In genomic region chr10:29652192-29652591, GRCh38 we compare ENCODE assay signal across 27 cellular contexts.
"Had no signal": no experiment of that assay in that cellular context is flagged by ENCODE, and none has a peak within 500 bp of the region (broad histone marks: within the 10 kb centered on the region; RNA-seq: fewer than 3 reads in every experiment).

No MANE protein-coding gene starts in this region.

- H3K27ac ChIP-seq: breast epithelium, cardiac muscle cell, colonic mucosa, esophagus squamous epithelium had no signal

- ATAC-seq: activated CD4-positive, alpha-beta T cell treated with anti-CD3 and anti-CD28 coated beads for 36 hours; activated naive CD4-positive, alpha-beta T cell treated with anti-CD3 and anti-CD28 coated beads, Interleukin-2, amount 50 U/mL, for 72 hours; activated T-cell treated with anti-CD3 and anti-CD28 coated beads, Interleukin-2, amount 50 U/mL, for 72 hours had no signal

- H3K27ac Mint-ChIP-seq: activated CD4-positive, alpha-beta memory T cell treated with anti-CD3 and anti-CD28 coated beads, Interleukin-2, amount 10 ng/mL, durations not matched to agents 7 days and 5 days; activated CD4-positive, alpha-beta T cell treated with anti-CD3 and anti-CD28 coated beads for 36 hours; activated CD4-positive, alpha-beta T cell treated with anti-CD3 and anti-CD28 coated beads, Interleukin-2, amount 10 ng/mL, durations not matched to agents 7 days and 5 days; activated naive CD4-positive, alpha-beta T cell treated with anti-CD3 and anti-CD28 coated beads, Interleukin-2, amount 10 ng/mL, durations not matched to agents 7 days and 5 days; activated naive CD4-positive, alpha-beta T cell treated with anti-CD3 and anti-CD28 coated beads, Interleukin-2, amount 50 U/mL, for 72 hours; activated naive CD8-positive, alpha-beta T cell treated with anti-CD3 and anti-CD28 coated beads, Interleukin-2, amount 10 ng/mL, durations not matched to agents 7 days and 5 days; activated T-cell treated with anti-CD3 and anti-CD28 coated beads, Interleukin-2, amount 50 U/mL, for 24 hours; activated T-cell treated with anti-CD3 and anti-CD28 coated beads, Interleukin-2, amount 50 U/mL, for 72 hours; brain had no signal

- H3K4me3 Mint-ChIP-seq: activated CD4-positive, alpha-beta memory T cell treated with anti-CD3 and anti-CD28 coated beads, Interleukin-2, amount 10 ng/mL, durations not matched to agents 7 days and 5 days; activated CD4-positive, alpha-beta T cell treated with anti-CD3 and anti-CD28 coated beads for 36 hours; activated CD4-positive, alpha-beta T cell treated with anti-CD3 and anti-CD28 coated beads, Interleukin-2, amount 10 ng/mL, durations not matched to agents 7 days and 5 days; activated naive CD4-positive, alpha-beta T cell treated with anti-CD3 and anti-CD28 coated beads, Interleukin-2, amount 10 ng/mL, durations not matched to agents 7 days and 5 days; activated naive CD8-positive, alpha-beta T cell treated with anti-CD3 and anti-CD28 coated beads, Interleukin-2, amount 10 ng/mL, durations not matched to agents 7 days and 5 days; activated T-cell treated with anti-CD3 and anti-CD28 coated beads, Interleukin-2, amount 50 U/mL, for 24 hours; activated T-cell treated with anti-CD3 and anti-CD28 coated beads, Interleukin-2, amount 50 U/mL, for 72 hours; brain had no signal

- H3K27me3 Mint-ChIP-seq: activated CD4-positive, alpha-beta T cell treated with anti-CD3 and anti-CD28 coated beads for 36 hours had no signal

- H3K4me3 ChIP-seq: ascending aorta, breast epithelium, cardiac muscle cell, colonic mucosa, esophagus squamous epithelium had no signal

- DNase-seq: activated CD4-positive, alpha-beta memory T cell treated with anti-CD3 and anti-CD28 coated beads, Interleukin-2, amount 10 ng/mL, durations not matched to agents 7 days and 5 days; activated CD4-positive, alpha-beta T cell treated with anti-CD3 and anti-CD28 coated beads for 36 hours; activated CD4-positive, alpha-beta T cell treated with anti-CD3 and anti-CD28 coated beads, Interleukin-2, amount 10 ng/mL, durations not matched to agents 7 days and 5 days; activated CD4-positive, alpha-beta T cell treated with anti-CD3 and anti-CD28 coated beads, Interleukin-2, amount 50 U/mL, for 4 hours; activated CD4-positive, CD25-positive, alpha-beta regulatory T cell; activated CD4-positive, CD25-positive, alpha-beta regulatory T cell treated with anti-CD3 and anti-CD28 coated beads, Interleukin-2, amount 50 U/mL, for 72 hours; activated CD8-positive, alpha-beta memory T cell treated with anti-CD3 and anti-CD28 coated beads, Interleukin-2, amount 50 U/mL, for 48 hours; activated gamma-delta T cell; activated naive CD4-positive, alpha-beta T cell; activated naive CD4-positive, alpha-beta T cell treated with anti-CD3 and anti-CD28 coated beads, Interleukin-2, amount 10 ng/mL, durations not matched to agents 7 days and 5 days; activated naive CD8-positive, alpha-beta T cell treated with anti-CD3 and anti-CD28 coated beads, Interleukin-2, amount 10 ng/mL, durations not matched to agents 7 days and 5 days; activated T-cell treated with anti-CD3 and anti-CD28 coated beads for 4 hours; activated T-cell treated with anti-CD3 and anti-CD28 coated beads, Interleukin-2, amount 50 U/mL, for 24 hours; activated T-cell treated with anti-CD3 and anti-CD28 coated beads, Interleukin-2, amount 50 U/mL, for 72 hours; central memory CD4-positive, alpha-beta T cell; cerebellar nuclear complex; colonic mucosa; effector CD8-positive, alpha-beta T cell; esophagus squamous epithelium; foreskin melanocyte; head of caudate nucleus; T-helper 2 cell had no signal

- H3K36me3 ChIP-seq: breast epithelium, colonic mucosa had no signal

- H3K9me3 ChIP-seq: ascending aorta, breast epithelium, colonic mucosa, esophagus squamous epithelium had no signal

- H3K27me3 ChIP-seq: ascending aorta, breast epithelium, cardiac muscle cell, colonic mucosa, esophagus squamous epithelium had no signal
